Comparison of ENCODE assay signal across 1 cellular context in the genomic region with DNA sequence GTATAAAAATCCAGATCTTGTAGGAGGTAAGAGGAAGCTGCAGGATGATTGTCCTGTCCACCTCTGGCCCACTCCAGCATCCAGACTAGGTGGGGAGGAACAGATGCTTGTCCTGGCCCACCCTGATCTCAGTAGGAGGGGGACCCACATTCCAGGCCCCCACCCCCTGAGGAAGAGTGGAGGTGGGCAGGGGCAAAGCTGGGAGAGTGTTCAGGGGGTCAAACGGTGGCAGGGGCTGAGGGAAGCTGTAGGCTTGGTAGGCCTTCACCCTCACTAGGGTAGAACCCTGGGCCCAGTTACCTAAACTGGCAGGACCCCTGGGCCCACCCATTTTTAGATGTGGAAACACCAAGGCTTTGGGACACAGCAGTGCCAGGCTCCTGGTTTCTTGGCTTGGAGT.
TF ChIP-seq lines count a peak whose summit lies in the region.

No MANE protein-coding gene starts in this region.

TF ChIP-seq in A549, 52 proteins besides CTCF, POLR2A, EP300 and RAD21:
- TF ChIP-seq ZC3H11A (IDR thresholded peaks at IDR 0.05) (no peak), CHD4 (IDR thresholded peaks at IDR 0.05; ENCODE audit: borderline replicate concordance) (no peak), CHD2 (IDR thresholded peaks at IDR 0.05; ENCODE audit: low read length, partially characterized antibody) (no peak), ZFP36 (IDR thresholded peaks at IDR 0.05; ENCODE audit: borderline replicate concordance, partially characterized antibody) (no peak), EHMT2 (IDR thresholded peaks at IDR 0.05; ENCODE audit: low read depth) (no peak), RCOR1 (IDR thresholded peaks at IDR 0.05; ENCODE audit: low read depth, low read length) (no peak), SREBF2 (IDR thresholded peaks at IDR 0.05) (no peak), HOXB13 (CRISPR knock-in tag; IDR thresholded peaks at IDR 0.05; ENCODE audit: low read depth) (no peak), HDAC2 (IDR thresholded peaks at IDR 0.05) (no peak), ZNF302 (CRISPR knock-in tag; IDR thresholded peaks at IDR 0.05) (no peak)
- TF ChIP-seq, protein P1, sequence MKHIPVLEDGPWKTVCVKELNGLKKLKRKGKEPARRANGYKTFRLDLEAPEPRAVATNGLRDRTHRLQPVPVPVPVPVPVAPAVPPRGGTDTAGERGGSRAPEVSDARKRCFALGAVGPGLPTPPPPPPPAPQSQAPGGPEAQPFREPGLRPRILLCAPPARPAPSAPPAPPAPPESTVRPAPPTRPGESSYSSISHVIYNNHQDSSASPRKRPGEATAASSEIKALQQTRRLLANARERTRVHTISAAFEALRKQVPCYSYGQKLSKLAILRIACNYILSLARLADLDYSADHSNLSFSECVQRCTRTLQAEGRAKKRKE (CRISPR knock-in tag; IDR thresholded peaks at IDR 0.05; ENCODE audit: low read depth), result no peak
- TF ChIP-seq, protein P2, sequence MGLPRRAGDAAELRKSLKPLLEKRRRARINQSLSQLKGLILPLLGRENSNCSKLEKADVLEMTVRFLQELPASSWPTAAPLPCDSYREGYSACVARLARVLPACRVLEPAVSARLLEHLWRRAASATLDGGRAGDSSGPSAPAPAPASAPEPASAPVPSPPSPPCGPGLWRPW (IDR thresholded peaks at IDR 0.05), result no peak
